ENCODE assay signal across 8 cellular contexts in the genomic region with DNA sequence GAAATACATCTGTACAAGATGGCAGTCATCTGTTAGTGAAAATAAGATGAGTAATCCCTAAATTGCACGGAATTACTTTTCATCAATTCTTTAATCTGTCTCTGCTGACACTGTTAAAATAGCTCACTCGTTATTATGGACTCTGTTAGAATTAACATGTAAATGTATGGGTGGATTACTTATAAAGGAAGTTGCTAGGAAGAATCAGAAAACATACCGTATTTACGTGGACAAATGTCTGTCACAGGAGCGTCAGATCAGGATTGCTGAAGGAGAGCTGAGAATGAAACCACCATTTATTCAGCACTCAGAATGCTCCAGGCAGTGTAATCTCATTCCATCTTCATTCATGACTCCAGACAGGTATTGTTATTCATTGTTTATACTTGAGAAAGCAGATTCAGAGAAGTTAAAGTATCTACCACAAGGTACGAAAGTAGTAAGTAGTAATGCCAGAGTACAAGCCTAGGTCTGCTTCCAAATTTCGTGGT. TPM values are rescaled to one million over a fixed set of nuclear protein-coding genes. Genes with fewer than 3 reads are reported as not detected.
A peak's percentile ranks its signal among the peaks of the same experiment; 100 is the strongest.
DNase-seq lines count a peak whose midpoint lies in the region; ATAC-seq lines count a peak whose summit lies in the region.

No MANE protein-coding gene starts in this region.

- H3K27me3 ChIP-seq in duodenal mucosa (ENCODE audit: control insufficient read depth in 1 of 2, insufficient read depth in 2 of 2, low read length in 2 of 2): no peaks in the 10 kb centered on the region

- ATAC-seq in HG02973 (IDR thresholded peaks at IDR 0.05; ENCODE audit: unreplicated experiment): no peak
- no peak for ATAC-seq in GM21447 (IDR thresholded peaks at IDR 0.05; ENCODE audit: unreplicated experiment)

- peak; percentile 32 for DNase-seq in Ammon's horn (ENCODE audit: low spot score)
- DNase-seq in NCI-H526 treated with DMSO at 0.1 percent for 48 hours (lab: John Stamatoyannopoulos, UW): peak; percentile 35
- DNase-seq in myocyte (ENCODE audit: low read depth): peak; percentile 22
- DNase-seq in stimulated activated CD4-positive, alpha-beta T cell treated with anti-CD3 and anti-CD28 coated beads, Interleukin-1b, Interleukin-23, amount 100 ng/mL, for 48 hours: no peak
- DNase-seq in NCI-H2171 treated with DMSO at 0.1 percent for 48 hours (lab: John Stamatoyannopoulos, UW): no peak

- H3K27ac ChIP-seq in duodenal mucosa (ENCODE audit: low read depth, low read length): peak overlapping the region; percentile 23

- peak overlapping the region; percentile 94 to 97 for H3K4me3 ChIP-seq in duodenal mucosa (ENCODE audit: low read depth in 1 of 2, low read length in 2 of 2)

- H3K9ac ChIP-seq in duodenal mucosa (ENCODE audit: low read depth in 1 of 2, low read length in 2 of 2): peak overlapping the region; percentile 68 to 78

- no peaks in the 10 kb centered on the region for H3K36me3 ChIP-seq in duodenal mucosa (ENCODE audit: control insufficient read depth in 1 of 2, insufficient read depth in 2 of 2, low read length in 2 of 2)

- no peaks in the 10 kb centered on the region for H3K4me1 ChIP-seq in duodenal mucosa (ENCODE audit: control insufficient read depth in 1 of 2, insufficient read depth in 2 of 2, low read length in 2 of 2)

- H3K9me3 ChIP-seq in duodenal mucosa (ENCODE audit: control insufficient read depth in 1 of 2, low read length in 2 of 2): no peaks in the 10 kb centered on the region

RNA-seq across cellular contexts. Expression of a gene that starts 1.3 kb away (rescaled TPM):
- 7.4 and 9.0 TPM in 2 replicates for total RNA-seq in myocyte
- 1.8 TPM for polyA plus RNA-seq in myocyte (2012)

Comparison
In these comparisons a context has a peak if more than half of its experiments do, and no peak if none do; other contexts are left out.
1. DNase-seq: peak in Ammon's horn (single experiment), NCI-H526 treated with DMSO at 0.1 percent for 48 hours (single experiment) and myocyte (single experiment); none in stimulated activated CD4-positive, alpha-beta T cell treated with anti-CD3 and anti-CD28 coated beads, Interleukin-1b, Interleukin-23, amount 100 ng/mL, for 48 hours (single experiment) and NCI-H2171 treated with DMSO at 0.1 percent for 48 hours (single experiment).